In genomic region chr3:128803307-128803706, GRCh38 we compare ENCODE assay signal across 10 cellular contexts.
DNase-seq lines count a peak whose midpoint lies in the region; ATAC-seq and TF ChIP-seq lines count a peak whose summit lies in the region.
"Had no signal": no experiment of that assay in that cellular context is flagged by ENCODE, and none has a peak within 500 bp of the region (broad histone marks: within the 10 kb centered on the region; RNA-seq: fewer than 3 reads in every experiment).

No MANE protein-coding gene starts in this region.

- H2BK12ac ChIP-seq in H9 (ENCODE audit: insufficient read length, low read depth, low read length) = no peak overlapping the region

- no peak overlapping the region for H2AFZ ChIP-seq in H9 (ENCODE audit: low read length)
- H2AFZ ChIP-seq in mammary epithelial cell (ENCODE audit: low read depth, low read length) = no peak overlapping the region
- H2AFZ ChIP-seq: parathyroid adenoma had no signal

- no peak overlapping the region for H2BK5ac ChIP-seq in H9 (ENCODE audit: insufficient read length, low read length)

- peaks cover 36 to 68% (median 56%) of the 10 kb centered on the region in 3 experiments; a peak in 6 of 7 replicates for H3K36me3 Mint-ChIP-seq in H9 (ENCODE audit: insufficient read depth in 1 of 3, low read depth in 3 of 3)
- H3K36me3 Mint-ChIP-seq in activated T-helper 1 cell treated with anti-CD3 and anti-CD28 coated beads, Interleukin-12 subunit alpha, Interleukin-12 subunit beta, Interleukin-2, Interleukin-4 antibody, amounts not matched to agents 30 ng/mL and 10 ng/mL and 1 ng/mL, durations not matched to agents 14 hours and 24 hours and 36 hours (ENCODE audit: low read depth) = peaks cover 48% of the 10 kb centered on the region
- H3K36me3 Mint-ChIP-seq in naive thymus-derived CD4-positive, alpha-beta T cell = peaks cover 1 to 49% (median 31%) of the 10 kb centered on the region in 5 donors

- peak overlapping the region in 2 of 3 experiments; percentile 21 to 69; a peak in 3 of 7 replicates for H3K27ac Mint-ChIP-seq in H9
- peak overlapping the region; percentile 95 for H3K27ac Mint-ChIP-seq in activated T-helper 1 cell treated with anti-CD3 and anti-CD28 coated beads, Interleukin-12 subunit alpha, Interleukin-12 subunit beta, Interleukin-2, Interleukin-4 antibody, amounts not matched to agents 30 ng/mL and 10 ng/mL and 1 ng/mL, durations not matched to agents 14 hours and 24 hours and 36 hours
- peak overlapping the region; percentile 91 to 98 (median 96) for H3K27ac Mint-ChIP-seq in naive thymus-derived CD4-positive, alpha-beta T cell

- no peak overlapping the region for H3T11ph ChIP-seq in H9 (ENCODE audit: low read length)

- H4K91ac ChIP-seq in H9 (ENCODE audit: insufficient read length, low read depth, low read length) = no peak overlapping the region

- ATAC-seq in naive thymus-derived CD4-positive, alpha-beta T cell = no peak
- ATAC-seq in GM18861 (IDR thresholded peaks at IDR 0.05; ENCODE audit: unreplicated experiment) = no peak

- dilution Hi-C loops in mammary epithelial cell (cut with HindIII; ENCODE audit: low sequenced_read_pairs) = no loop called here

- peaks cover 13 to 20% of the 10 kb centered on the region in 2 experiments for H3K4me1 Mint-ChIP-seq in H9
- H3K4me1 Mint-ChIP-seq in activated T-helper 1 cell treated with anti-CD3 and anti-CD28 coated beads, Interleukin-12 subunit alpha, Interleukin-12 subunit beta, Interleukin-2, Interleukin-4 antibody, amounts not matched to agents 30 ng/mL and 10 ng/mL and 1 ng/mL, durations not matched to agents 14 hours and 24 hours and 36 hours (ENCODE audit: low read depth) = peaks cover 88% of the 10 kb centered on the region
- peaks cover 57 to 90% (median 79%) of the 10 kb centered on the region in 7 donors for H3K4me1 Mint-ChIP-seq in naive thymus-derived CD4-positive, alpha-beta T cell

- DNase-seq in H9 = no peak
- no peak for DNase-seq in activated T-helper 1 cell treated with anti-CD3 and anti-CD28 coated beads, Interleukin-12 subunit alpha, Interleukin-12 subunit beta, Interleukin-2, Interleukin-4 antibody, amounts not matched to agents 30 ng/mL and 10 ng/mL and 1 ng/mL, durations not matched to agents 14 hours and 24 hours and 36 hours (ENCODE audit: low spot score)
- no peak for DNase-seq in naive thymus-derived CD4-positive, alpha-beta T cell
- DNase-seq in mammary epithelial cell = no peak
- no peak for DNase-seq in midbrain (lab: John Stamatoyannopoulos, UW)
- no peak for DNase-seq in HT-29 (ENCODE audit: low spot score)
- DNase-seq: left lung had no signal

- CTCF ChIA-PET in naive thymus-derived CD4-positive, alpha-beta T cell (lab: Charles Lee) = interaction anchor here (1.0 to 2.9 kb wide), 4 partner anchors 9 to 186 kb away, joined by 5 to 19 read pairs (median 8); no protein-coding TSS in a partner anchor
- CTCF ChIA-PET in mammary epithelial cell (lab: Charles Lee; ENCODE audit: low non-redundant PET) = interaction anchor here (0.6 kb wide), 1 partner anchor 123 kb away, joined by 4 read pairs; no protein-coding TSS in a partner anchor

- peak overlapping the region in 10 of 11 experiments; percentile 14 to 72 (median 58); a peak in 16 of 22 replicates for H3K27ac ChIP-seq in BLaER1 treated with 17β-estradiol and CSF1 and Interleukin-3, amounts not matched to agents 10 nM and 100 nM
- H3K27ac ChIP-seq in H9 (ENCODE audit: insufficient read length, low read depth, low read length) (no peak overlapping the region), mammary epithelial cell (ENCODE audit: insufficient read depth, low read depth, low read length) (no peak overlapping the region)
- peak overlapping the region; percentile 74 for H3K27ac ChIP-seq in naive thymus-derived CD4-positive, alpha-beta T cell (ENCODE audit: low read depth, low read length)

- no peak overlapping the region for H2AK5ac ChIP-seq in H9 (ENCODE audit: insufficient read length, low read length)

- no peak overlapping the region for H3K23ac ChIP-seq in H9 (ENCODE audit: insufficient read length, low read depth, low read length)

- H3K79me2 ChIP-seq in H9 (ENCODE audit: insufficient read depth, low read length) (no peaks in the 10 kb centered on the region), mammary epithelial cell (ENCODE audit: insufficient read depth, low read length) (peaks cover 87% of the 10 kb centered on the region)

- in situ Hi-C loops in mammary epithelial cell (cut with MboI; ENCODE audit: low sequenced_read_pairs in 2 of 2) = no loop called here

- H2BK120ac ChIP-seq in H9 (ENCODE audit: low read depth, low read length, poor library complexity, severe bottlenecking) = no peak overlapping the region

- no peak overlapping the region for H3K56ac ChIP-seq in H9 (ENCODE audit: insufficient read length, low read depth, low read length)

- H3K27me3 ChIP-seq in BLaER1 treated with 17β-estradiol and CSF1 and Interleukin-3, amounts not matched to agents 10 nM and 100 nM = no peaks in the 10 kb centered on the region
- no peaks in the 10 kb centered on the region for H3K27me3 ChIP-seq in H9 (ENCODE audit: insufficient read depth, low read length)
- H3K27me3 ChIP-seq in naive thymus-derived CD4-positive, alpha-beta T cell (ENCODE audit: control insufficient read depth in 2 of 2, insufficient read depth in 2 of 2, low read length in 2 of 2) = no peaks in the 10 kb centered on the region
- no peaks in the 10 kb centered on the region for H3K27me3 ChIP-seq in mammary epithelial cell (ENCODE audit: insufficient read depth, low read length)
- H3K27me3 ChIP-seq: left lung had no signal

- peak overlapping the region; percentile 71 to 86 (median 78) for H3K4me2 ChIP-seq in BLaER1 treated with 17β-estradiol and CSF1 and Interleukin-3, amounts not matched to agents 10 nM and 100 nM
- H3K4me2 ChIP-seq in H9 (ENCODE audit: insufficient read depth, insufficient read length, low read length) (no peak overlapping the region), mammary epithelial cell (ENCODE audit: insufficient read depth, low read depth, low read length) (no peak overlapping the region)

- BruUV-seq in mammary epithelial cell (replicated peaks; lab: Mats Ljungman, UMichigan) = no TSS peak

- H2BK15ac ChIP-seq in H9 (ENCODE audit: low read depth, low read length) = no peak overlapping the region

- intact Hi-C loops in activated T-helper 1 cell treated with anti-CD3 and anti-CD28 coated beads, Interleukin-12 subunit alpha, Interleukin-12 subunit beta, Interleukin-2, Interleukin-4 antibody, amounts not matched to agents 30 ng/mL and 10 ng/mL and 1 ng/mL, durations not matched to agents 14 hours and 24 hours and 36 hours (cut with micrococcal nuclease) = loop anchor here (5.0 to 10.0 kb wide), 7 partner anchors 119 to 651 kb away; partner anchors contain the start of genes COPG1, EEFSEC, IFT122 and RAB43
- intact Hi-C loops in naive thymus-derived CD4-positive, alpha-beta T cell (cut with micrococcal nuclease) = loop anchor here (5.0 kb wide), 6 partner anchors 44 to 639 kb away; partner anchors contain the start of genes RAB43 (in 2 of the 2), CNBP (in 1 of the 2), COPG1 (in 1 of the 2) and IFT122 (in 1 of the 2)
- intact Hi-C loops in mammary epithelial cell (cut with micrococcal nuclease) = no loop called here

- no peak overlapping the region for H3K18ac ChIP-seq in H9 (ENCODE audit: insufficient read length, low read depth, low read length)

- H3K36me3 ChIP-seq in BLaER1 treated with 17β-estradiol and CSF1 and Interleukin-3, amounts not matched to agents 10 nM and 100 nM = peaks cover 59 to 87% (median 74%) of the 10 kb centered on the region in 11 experiments
- H3K36me3 ChIP-seq in naive thymus-derived CD4-positive, alpha-beta T cell (ENCODE audit: control insufficient read depth in 2 of 3, insufficient read depth in 3 of 3, low read length in 3 of 3) = peaks cover under 1 to 37% (median 20%) of the 10 kb centered on the region in 3 experiments
- H3K36me3 ChIP-seq in mammary epithelial cell (ENCODE audit: insufficient read depth, low read length) = peaks cover 38% of the 10 kb centered on the region

- H4K8ac ChIP-seq in H9 (replicated peaks; ENCODE audit: insufficient read length, low read depth, low read length) = no peak overlapping the region

- POLR2A ChIA-PET in naive thymus-derived CD4-positive, alpha-beta T cell (lab: Charles Lee) = interaction anchor here (0.9 to 4.0 kb wide), 10 partner anchors 8 to 186 kb away, joined by 3 to 46 read pairs (median 6); partner anchors contain the start of gene ACAD9

- H4K5ac ChIP-seq in H9 (ENCODE audit: insufficient read length, low read depth, low read length) = no peak overlapping the region

- peaks cover 24 to 100% (median 48%) of the 10 kb centered on the region in 11 experiments; a peak in 21 of 22 replicates for H4K20me1 ChIP-seq in BLaER1 treated with 17β-estradiol and CSF1 and Interleukin-3, amounts not matched to agents 10 nM and 100 nM
- H4K20me1 ChIP-seq in H9 (ENCODE audit: control insufficient read depth, insufficient read depth, insufficient read length) = no peaks in the 10 kb centered on the region
- H4K20me1 ChIP-seq in mammary epithelial cell (ENCODE audit: insufficient read depth, low read length) = no peaks in the 10 kb centered on the region

- no peaks in the 10 kb centered on the region for H3K27me3 Mint-ChIP-seq in H9 (ENCODE audit: low read depth)
- no peaks in the 10 kb centered on the region for H3K27me3 Mint-ChIP-seq in activated T-helper 1 cell treated with anti-CD3 and anti-CD28 coated beads, Interleukin-12 subunit alpha, Interleukin-12 subunit beta, Interleukin-2, Interleukin-4 antibody, amounts not matched to agents 30 ng/mL and 10 ng/mL and 1 ng/mL, durations not matched to agents 14 hours and 24 hours and 36 hours (ENCODE audit: insufficient read depth)
- no peaks in the 10 kb centered on the region for H3K27me3 Mint-ChIP-seq in naive thymus-derived CD4-positive, alpha-beta T cell

- peaks cover 2% of the 10 kb centered on the region for H3K79me1 ChIP-seq in H9 (ENCODE audit: insufficient read depth, low read depth, low read length, poor library complexity, severe bottlenecking)

- no peak overlapping the region for H3K4ac ChIP-seq in H9 (ENCODE audit: low read depth, low read length)

- 0 out of 20 replicates have a peak overlapping the region, but pooled peaks of 1 of the 10 experiments have one; percentile 4 for H3K4me3 ChIP-seq in BLaER1 treated with 17β-estradiol and CSF1 and Interleukin-3, amounts not matched to agents 10 nM and 100 nM
- peak overlapping the region; percentile 49 for H3K4me3 ChIP-seq in naive thymus-derived CD4-positive, alpha-beta T cell (ENCODE audit: low read length)
- no peak overlapping the region for H3K4me3 ChIP-seq in mammary epithelial cell (replicated peaks in 1 of 3; ENCODE audit: insufficient read depth in 1 of 3, low read depth in 2 of 3, low read length in 3 of 3)

- H2BK20ac ChIP-seq in H9 (ENCODE audit: low read depth, low read length, poor library complexity, severe bottlenecking) = no peak overlapping the region

- H3K23me2 ChIP-seq in H9 (ENCODE audit: insufficient read length, low read depth, low read length, poor library complexity, severe bottlenecking) = no peaks in the 10 kb centered on the region

- H3K9me3 ChIP-seq in BLaER1 treated with 17β-estradiol and CSF1 and Interleukin-3, amounts not matched to agents 10 nM and 100 nM (replicated peaks in 1 of 11) = no peaks in the 10 kb centered on the region
- H3K9me3 ChIP-seq in H9 (ENCODE audit: control insufficient read depth, low read depth, low read length) (no peaks in the 10 kb centered on the region), mammary epithelial cell (replicated peaks; ENCODE audit: insufficient read depth, low read length) (no peaks in the 10 kb centered on the region)
- no peaks in the 10 kb centered on the region for H3K9me3 ChIP-seq in naive thymus-derived CD4-positive, alpha-beta T cell (ENCODE audit: control insufficient read depth in 2 of 3, low read length in 3 of 3)
- H3K9me3 ChIP-seq: left lung had no signal

- H3K4me3 Mint-ChIP-seq in H9 = no peak overlapping the region
- peak overlapping the region; percentile 66 for H3K4me3 Mint-ChIP-seq in activated T-helper 1 cell treated with anti-CD3 and anti-CD28 coated beads, Interleukin-12 subunit alpha, Interleukin-12 subunit beta, Interleukin-2, Interleukin-4 antibody, amounts not matched to agents 30 ng/mL and 10 ng/mL and 1 ng/mL, durations not matched to agents 14 hours and 24 hours and 36 hours
- peak overlapping the region in 9 of 10 donors; percentile 48 to 89 (median 78) for H3K4me3 Mint-ChIP-seq in naive thymus-derived CD4-positive, alpha-beta T cell

- H3K9ac ChIP-seq in BLaER1 treated with 17β-estradiol and CSF1 and Interleukin-3, amounts not matched to agents 10 nM and 100 nM = peak overlapping the region in 9 of 11 experiments; percentile 7 to 58 (median 52); a peak in 12 of 22 replicates
- H3K9ac ChIP-seq in H9 (ENCODE audit: extremely low read depth, insufficient read length, low read length) (no peak overlapping the region), mammary epithelial cell (ENCODE audit: insufficient read depth, low read length) (no peak overlapping the region)
- H3K9ac ChIP-seq: parathyroid adenoma had no signal

- H3K4me1 ChIP-seq in BLaER1 treated with 17β-estradiol and CSF1 and Interleukin-3, amounts not matched to agents 10 nM and 100 nM = peaks cover 37 to 93% (median 72%) of the 10 kb centered on the region in 10 experiments
- H3K4me1 ChIP-seq in H9 (ENCODE audit: insufficient read depth, low read length) (no peaks in the 10 kb centered on the region), mammary epithelial cell (ENCODE audit: insufficient read depth, low read length) (peaks cover 30% of the 10 kb centered on the region)
- peaks cover 22 to 64% of the 10 kb centered on the region in 2 donors for H3K4me1 ChIP-seq in naive thymus-derived CD4-positive, alpha-beta T cell (ENCODE audit: control insufficient read depth in 2 of 2, insufficient read depth in 2 of 2, low read length in 2 of 2)

- TF ChIP-seq CTCF in H9 (conservative IDR thresholded peaks at IDR 0.05) (no peak), mammary epithelial cell (conservative IDR thresholded peaks at IDR 0.05 in 1 of 2, IDR thresholded peaks at IDR 0.05 in 1 of 2; ENCODE audit: extremely low read depth in 1 of 2, insufficient read depth in 1 of 2, low read depth in 1 of 2, low read length in 2 of 2) (no peak)

- H3K14ac ChIP-seq in H9 (ENCODE audit: insufficient read depth, low read length) = no peak overlapping the region

- H3K9me3 Mint-ChIP-seq in H9 = no peaks in the 10 kb centered on the region
- H3K9me3 Mint-ChIP-seq in activated T-helper 1 cell treated with anti-CD3 and anti-CD28 coated beads, Interleukin-12 subunit alpha, Interleukin-12 subunit beta, Interleukin-2, Interleukin-4 antibody, amounts not matched to agents 30 ng/mL and 10 ng/mL and 1 ng/mL, durations not matched to agents 14 hours and 24 hours and 36 hours = no peaks in the 10 kb centered on the region
- no peaks in the 10 kb centered on the region for H3K9me3 Mint-ChIP-seq in naive thymus-derived CD4-positive, alpha-beta T cell

Comparison
In these comparisons a context has a peak if more than half of its experiments do, and no peak if none do; other contexts are left out.
1. H3K27ac ChIP-seq: peak in BLaER1 treated with 17β-estradiol and CSF1 and Interleukin-3, amounts not matched to agents 10 nM and 100 nM (10 of 11) and naive thymus-derived CD4-positive, alpha-beta T cell (single experiment); none in H9 (single experiment) and mammary epithelial cell (single experiment).
2. H3K4me2 ChIP-seq: peak in BLaER1 treated with 17β-estradiol and CSF1 and Interleukin-3, amounts not matched to agents 10 nM and 100 nM (11 of 11); none in H9 (single experiment) and mammary epithelial cell (single experiment).
3. H3K9ac ChIP-seq: peak in BLaER1 treated with 17β-estradiol and CSF1 and Interleukin-3, amounts not matched to agents 10 nM and 100 nM (9 of 11); none in H9 (single experiment) and mammary epithelial cell (single experiment).
4. H3K27ac Mint-ChIP-seq: peak in every context shown above with its lines; median percentile 96 in naive thymus-derived CD4-positive, alpha-beta T cell; 95 in activated T-helper 1 cell treated with anti-CD3 and anti-CD28 coated beads, Interleukin-12 subunit alpha, Interleukin-12 subunit beta, Interleukin-2, Interleukin-4 antibody, amounts not matched to agents 30 ng/mL and 10 ng/mL and 1 ng/mL, durations not matched to agents 14 hours and 24 hours and 36 hours; 45 in H9.
5. H3K4me3 Mint-ChIP-seq: peak in activated T-helper 1 cell treated with anti-CD3 and anti-CD28 coated beads, Interleukin-12 subunit alpha, Interleukin-12 subunit beta, Interleukin-2, Interleukin-4 antibody, amounts not matched to agents 30 ng/mL and 10 ng/mL and 1 ng/mL, durations not matched to agents 14 hours and 24 hours and 36 hours (single experiment) and naive thymus-derived CD4-positive, alpha-beta T cell (9 of 10); none in H9 (0 of 2).